Comparison of ENCODE assay signal across 10 cellular contexts in the genomic region with DNA sequence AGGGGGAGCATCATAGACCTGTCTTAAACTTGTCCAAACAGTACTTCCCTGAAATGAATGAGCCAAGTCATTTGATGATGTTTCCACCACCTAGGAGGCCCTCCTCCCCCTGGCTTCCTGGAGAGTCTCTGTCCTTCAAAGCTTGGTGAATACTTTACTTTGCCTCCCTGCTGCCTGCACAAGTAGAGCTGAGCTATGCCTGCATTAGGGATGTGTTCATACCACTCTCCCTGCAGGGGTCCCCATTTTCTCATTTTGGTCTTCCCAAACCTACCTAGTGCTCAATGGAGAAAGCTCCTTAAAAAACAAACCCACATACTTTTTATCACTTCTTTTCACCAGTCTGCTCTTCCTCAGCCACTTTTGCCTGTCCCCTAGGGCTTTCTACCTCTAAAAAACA. TPM values are rescaled to one million over a fixed set of nuclear protein-coding genes. Genes with fewer than 3 reads are reported as not detected.
DNase-seq lines count a peak whose midpoint lies in the region; ATAC-seq and TF ChIP-seq lines count a peak whose summit lies in the region.
"Had no signal": no experiment of that assay in that cellular context is flagged by ENCODE, and none has a peak within 500 bp of the region (broad histone marks: within the 10 kb centered on the region; RNA-seq: fewer than 3 reads in every experiment).

No MANE protein-coding gene starts in this region.

- TF ChIP-seq CTCF in RWPE2 (IDR thresholded peaks at IDR 0.05; ENCODE audit: poor library complexity, severe bottlenecking): peak; percentile 28
- peak; percentile 22 to 31 for TF ChIP-seq CTCF in tibial artery (IDR thresholded peaks at IDR 0.05)

- H3K4me1 ChIP-seq in RWPE2 (ENCODE audit: insufficient read depth, poor library complexity, severe bottlenecking) (no peaks in the 10 kb centered on the region), tibial artery (peaks cover 0 to 5% (median 0%) of the 10 kb centered on the region in 4 donors)

- DNase-seq in activated naive CD8-positive, alpha-beta T cell treated with anti-CD3 and anti-CD28 coated beads for 36 hours: no peak
- no peak for DNase-seq in activated naive CD8-positive, alpha-beta T cell treated with anti-CD3 and anti-CD28 coated beads, Interleukin-2, amount 50 U/mL, for 24 hours
- DNase-seq in RWPE2 (ENCODE audit: low spot score) (no peak), fibroblast of gingiva (ENCODE audit: low read depth) (peak; percentile 29), tibial artery (no peak), T1000 (lab: John Stamatoyannopoulos, UW) (no peak)
- DNase-seq: activated CD4-positive, alpha-beta T cell treated with anti-CD3 and anti-CD28 coated beads for 1 hour; NCI-H2029 had no signal

- ATAC-seq in activated naive CD8-positive, alpha-beta T cell treated with anti-CD3 and anti-CD28 coated beads, Interleukin-2, amount 50 U/mL, for 24 hours: no peak
- ATAC-seq in RWPE2 (ENCODE audit: low read depth) (peak; percentile 49), GM19324 (IDR thresholded peaks at IDR 0.05; ENCODE audit: low FRiP score, unreplicated experiment) (no peak), GM19467 (IDR thresholded peaks at IDR 0.05; ENCODE audit: unreplicated experiment) (no peak)

- no peak overlapping the region for H3K27ac ChIP-seq in RWPE2 (ENCODE audit: poor library complexity, severe bottlenecking)
- no peak overlapping the region for H3K27ac ChIP-seq in tibial artery

- intact Hi-C loops in tibial artery (cut with DNase I; ENCODE audit: low total_unique reads): loop anchor here (5.0 kb wide), 1 partner anchor 62 kb away; no protein-coding TSS in a partner anchor

- no peaks in the 10 kb centered on the region for H3K27me3 ChIP-seq in RWPE2 (ENCODE audit: insufficient read depth, poor library complexity, severe bottlenecking)
- H3K27me3 ChIP-seq in tibial artery: no peaks in the 10 kb centered on the region

- peaks cover 34% of the 10 kb centered on the region for H3K4me1 Mint-ChIP-seq in activated naive CD8-positive, alpha-beta T cell treated with anti-CD3 and anti-CD28 coated beads for 36 hours
- peaks cover 28% of the 10 kb centered on the region for H3K4me1 Mint-ChIP-seq in activated naive CD8-positive, alpha-beta T cell treated with anti-CD3 and anti-CD28 coated beads, Interleukin-2, amount 50 U/mL, for 24 hours

- no peaks in the 10 kb centered on the region for H3K9me3 Mint-ChIP-seq in activated naive CD8-positive, alpha-beta T cell treated with anti-CD3 and anti-CD28 coated beads for 36 hours
- no peaks in the 10 kb centered on the region for H3K9me3 Mint-ChIP-seq in activated naive CD8-positive, alpha-beta T cell treated with anti-CD3 and anti-CD28 coated beads, Interleukin-2, amount 50 U/mL, for 24 hours

- H3K27me3 Mint-ChIP-seq in activated naive CD8-positive, alpha-beta T cell treated with anti-CD3 and anti-CD28 coated beads for 36 hours: no peaks in the 10 kb centered on the region
- no peaks in the 10 kb centered on the region for H3K27me3 Mint-ChIP-seq in activated naive CD8-positive, alpha-beta T cell treated with anti-CD3 and anti-CD28 coated beads, Interleukin-2, amount 50 U/mL, for 24 hours

- peaks cover 22% of the 10 kb centered on the region for H3K36me3 ChIP-seq in RWPE2 (ENCODE audit: low read depth)
- peaks cover under 1 to 29% (median 23%) of the 10 kb centered on the region in 3 donors for H3K36me3 ChIP-seq in tibial artery

- H3K9me3 ChIP-seq in RWPE2 (ENCODE audit: severe bottlenecking): no peaks in the 10 kb centered on the region
- no peaks in the 10 kb centered on the region for H3K9me3 ChIP-seq in tibial artery

- H3K36me3 Mint-ChIP-seq in activated naive CD8-positive, alpha-beta T cell treated with anti-CD3 and anti-CD28 coated beads for 36 hours: peaks cover 24% of the 10 kb centered on the region
- no peaks in the 10 kb centered on the region for H3K36me3 Mint-ChIP-seq in activated naive CD8-positive, alpha-beta T cell treated with anti-CD3 and anti-CD28 coated beads, Interleukin-2, amount 50 U/mL, for 24 hours (ENCODE audit: low read depth)

- peak overlapping the region; percentile 36 for H3K27ac Mint-ChIP-seq in activated naive CD8-positive, alpha-beta T cell treated with anti-CD3 and anti-CD28 coated beads for 36 hours
- H3K27ac Mint-ChIP-seq in activated naive CD8-positive, alpha-beta T cell treated with anti-CD3 and anti-CD28 coated beads, Interleukin-2, amount 50 U/mL, for 24 hours: no peak overlapping the region

- no peak overlapping the region for H3K4me3 ChIP-seq in RWPE2 (ENCODE audit: severe bottlenecking)
- no peak overlapping the region for H3K4me3 ChIP-seq in tibial artery

- H3K4me3 Mint-ChIP-seq in activated naive CD8-positive, alpha-beta T cell treated with anti-CD3 and anti-CD28 coated beads for 36 hours: no peak overlapping the region
- no peak overlapping the region for H3K4me3 Mint-ChIP-seq in activated naive CD8-positive, alpha-beta T cell treated with anti-CD3 and anti-CD28 coated beads, Interleukin-2, amount 50 U/mL, for 24 hours

RNA-seq across cellular contexts. Expression of a gene that starts 7.7 kb away (rescaled TPM):
- 1 to 10 TPM; 6.9 to 8.4 TPM for total RNA-seq in activated naive CD8-positive, alpha-beta T cell treated with anti-CD3 and anti-CD28 coated beads for 36 hours

RNA-seq across cellular contexts. Expression of a gene that starts 17.6 kb away (rescaled TPM):
- 10 to 100 TPM; 10.7 to 11.1 TPM for total RNA-seq in activated naive CD8-positive, alpha-beta T cell treated with anti-CD3 and anti-CD28 coated beads for 36 hours

RNA-seq across cellular contexts. Expression of a gene that starts 22.1 kb away (rescaled TPM):
- total RNA-seq in activated naive CD8-positive, alpha-beta T cell treated with anti-CD3 and anti-CD28 coated beads for 36 hours: 10 to 100 TPM; 21.2 to 22.2 TPM

RNA-seq across cellular contexts. Expression of a gene that starts 58.2 kb away (rescaled TPM):
- under 1 TPM in 1 of 2 experiments, not detected in 1; 0.06 TPM for total RNA-seq in activated naive CD8-positive, alpha-beta T cell treated with anti-CD3 and anti-CD28 coated beads for 36 hours
